ENCODE assay signal across 17 cellular contexts in the genomic region with DNA sequence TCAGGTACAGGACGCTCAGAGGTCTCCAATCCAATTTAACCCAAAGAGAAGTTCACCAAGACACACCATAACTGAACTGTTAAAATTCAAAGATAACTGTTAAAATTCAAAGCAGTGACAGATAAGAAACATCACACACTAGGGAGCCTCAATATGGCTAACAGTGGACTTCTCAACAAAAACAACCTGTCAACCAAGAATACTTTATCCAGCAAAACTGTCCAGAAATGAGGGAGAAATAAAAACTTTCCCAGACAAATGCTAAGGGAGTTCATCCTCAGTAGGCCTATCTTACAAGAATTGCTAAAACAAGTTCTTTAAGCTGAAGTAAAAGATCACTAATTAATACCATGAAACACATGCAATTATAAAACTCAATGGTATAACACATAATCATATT. TPM values are rescaled to one million over a fixed set of nuclear protein-coding genes. Genes with fewer than 3 reads are reported as not detected.
A peak's percentile ranks its signal among the peaks of the same experiment; 100 is the strongest.
DNase-seq lines count a peak whose midpoint lies in the region; ATAC-seq, FAIRE-seq and TF ChIP-seq lines count a peak whose summit lies in the region.
"Had no signal": no experiment of that assay in that cellular context is flagged by ENCODE, and none has a peak within 500 bp of the region (broad histone marks: within the 10 kb centered on the region; RNA-seq: fewer than 3 reads in every experiment).

No MANE protein-coding gene starts in this region.

- H3K9me3 Mint-ChIP-seq in endodermal cell, result peaks cover 21% of the 10 kb centered on the region

- no peak overlapping the region for H3K27ac Mint-ChIP-seq in endodermal cell
- H3K27ac Mint-ChIP-seq: HFFc6 had no signal

- CTCF ChIA-PET in HEK293 (lab: Yijun Ruan, JAX), result interaction anchor here (0.6 kb wide), 1 partner anchor 22 kb away, joined by 3 read pairs; no protein-coding TSS in a partner anchor

- H3K4me3 ChIP-seq in HEK293 (ENCODE audit: low read depth, low read length) (no peak overlapping the region), endodermal cell (ENCODE audit: low read length) (peak overlapping the region; percentile 0)
- H3K4me3 ChIP-seq: HAP-1, K562 had no signal

- no peaks in the 10 kb centered on the region for H3K4me1 ChIP-seq in HEK293 (ENCODE audit: control insufficient read depth, insufficient read depth, low read length)
- H3K4me1 ChIP-seq in endodermal cell (ENCODE audit: control insufficient read depth, insufficient read depth, low read length), result no peaks in the 10 kb centered on the region
- H3K4me1 ChIP-seq: BE2C, HAP-1 had no signal

- FAIRE-seq in G401.6 (lab: Jason Lieb, UNC), result peak; percentile 19
- FAIRE-seq: K562 had no signal

- no peak overlapping the region for H3K27ac ChIP-seq in HEK293 (ENCODE audit: extremely low read depth, low read depth, low read length)
- H3K27ac ChIP-seq in endodermal cell (ENCODE audit: low read depth, low read length), result no peak overlapping the region
- H3K27ac ChIP-seq: C4-2B, HL-60 had no signal

- H3K36me3 Mint-ChIP-seq in endodermal cell (ENCODE audit: low read depth), result peaks cover 73% of the 10 kb centered on the region

- WGBS in endodermal cell (ENCODE audit: insufficient coverage in 1 of 2, insufficient read length in 1 of 2), 2 experiments, result 86% methylated on average over 1 of the region's 1 CpG; no CpG with 5 or more reads in 1 of the 2 experiments

- peaks cover 6 to 61% of the 10 kb centered on the region in 2 experiments for H3K36me3 ChIP-seq in HEK293 (ENCODE audit: control insufficient read depth in 2 of 2, insufficient read depth in 1 of 2, low read length in 2 of 2)
- H3K36me3 ChIP-seq in endodermal cell (ENCODE audit: control insufficient read depth, insufficient read depth, low read length), result peaks cover 81% of the 10 kb centered on the region

- H3K27me3 ChIP-seq in endodermal cell (ENCODE audit: control insufficient read depth, insufficient read depth, low read length, poor library complexity, severe bottlenecking), result no peaks in the 10 kb centered on the region
- H3K27me3 ChIP-seq: BE2C had no signal

- no peaks in the 10 kb centered on the region for H3K4me1 Mint-ChIP-seq in endodermal cell
- H3K4me1 Mint-ChIP-seq: CD4-positive, alpha-beta memory T cell had no signal

- H3K9ac ChIP-seq in endodermal cell (ENCODE audit: extremely low read depth, low read length, poor library complexity, severe bottlenecking), result no peak overlapping the region

- H3K27me3 Mint-ChIP-seq in endodermal cell (ENCODE audit: insufficient read depth), result no peaks in the 10 kb centered on the region
- H3K27me3 Mint-ChIP-seq: CD4-positive, alpha-beta memory T cell had no signal

- DNase-seq in endodermal cell (no peak), left kidney (ENCODE audit: low read depth, low spot score) (peak; percentile 33), NCI-H82 (lab: John Stamatoyannopoulos, UW) (no peak)
- DNase-seq: BE2C; CD4-positive, alpha-beta memory T cell; DMS79; GOT3; HFFc6 had no signal

- no peaks in the 10 kb centered on the region for H3K9me3 ChIP-seq in HEK293 (ENCODE audit: control insufficient read depth, insufficient read depth, low read depth, low read length)
- H3K9me3 ChIP-seq in endodermal cell (ENCODE audit: control insufficient read depth, low read length), result peaks cover 34% of the 10 kb centered on the region
- H3K9me3 ChIP-seq: BE2C, HAP-1 had no signal

- POLR2A ChIA-PET in HEK293 (lab: Yijun Ruan, JAX), result no interaction called here

- TF ChIP-seq CTCF in HEK293 (tag by site-specific recombination; IDR thresholded peaks at IDR 0.05), result no peak
- TF ChIP-seq CTCF in endodermal cell (conservative IDR thresholded peaks at IDR 0.05), result no peak

- ATAC-seq in GM18511 (IDR thresholded peaks at IDR 0.05; ENCODE audit: unreplicated experiment) (no peak), SK-N-SH treated with all-trans-retinoic acid at 6 μM for 48 hours (no peak)
- ATAC-seq: K562 had no signal

- H3K4me3 Mint-ChIP-seq in endodermal cell, result no peak overlapping the region
- H3K4me3 Mint-ChIP-seq: HFFc6 had no signal

TF ChIP-seq in HEK293, 187 proteins besides CTCF, POLR2A, EP300 and RAD21:
- TF ChIP-seq SETDB1 (IDR thresholded peaks at IDR 0.05; ENCODE audit: insufficient read length, low read length) (peak; percentile 97), GLI2 (tag by site-specific recombination; IDR thresholded peaks at IDR 0.05; ENCODE audit: borderline replicate concordance, low read depth) (no peak), TRIM28 (IDR thresholded peaks at IDR 0.05; ENCODE audit: borderline replicate concordance, low read length) (0 out of 2 replicates have a peak, but pooled peaks have one; percentile 47)
- TF ChIP-seq, protein P1, sequence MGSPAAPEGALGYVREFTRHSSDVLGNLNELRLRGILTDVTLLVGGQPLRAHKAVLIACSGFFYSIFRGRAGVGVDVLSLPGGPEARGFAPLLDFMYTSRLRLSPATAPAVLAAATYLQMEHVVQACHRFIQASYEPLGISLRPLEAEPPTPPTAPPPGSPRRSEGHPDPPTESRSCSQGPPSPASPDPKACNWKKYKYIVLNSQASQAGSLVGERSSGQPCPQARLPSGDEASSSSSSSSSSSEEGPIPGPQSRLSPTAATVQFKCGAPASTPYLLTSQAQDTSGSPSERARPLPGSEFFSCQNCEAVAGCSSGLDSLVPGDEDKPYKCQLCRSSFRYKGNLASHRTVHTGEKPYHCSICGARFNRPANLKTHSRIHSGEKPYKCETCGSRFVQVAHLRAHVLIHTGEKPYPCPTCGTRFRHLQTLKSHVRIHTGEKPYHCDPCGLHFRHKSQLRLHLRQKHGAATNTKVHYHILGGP (tag by site-specific recombination; IDR thresholded peaks at IDR 0.05), result no peak

TF ChIP-seq in SK-N-SH treated with all-trans-retinoic acid at 6 μM for 48 hours, 23 proteins besides CTCF, POLR2A, EP300 and RAD21:
- no peak for TF ChIP-seq BACH2 (CRISPR knock-in tag; IDR thresholded peaks at IDR 0.05; ENCODE audit: borderline replicate concordance)
- TF ChIP-seq, protein P2, sequence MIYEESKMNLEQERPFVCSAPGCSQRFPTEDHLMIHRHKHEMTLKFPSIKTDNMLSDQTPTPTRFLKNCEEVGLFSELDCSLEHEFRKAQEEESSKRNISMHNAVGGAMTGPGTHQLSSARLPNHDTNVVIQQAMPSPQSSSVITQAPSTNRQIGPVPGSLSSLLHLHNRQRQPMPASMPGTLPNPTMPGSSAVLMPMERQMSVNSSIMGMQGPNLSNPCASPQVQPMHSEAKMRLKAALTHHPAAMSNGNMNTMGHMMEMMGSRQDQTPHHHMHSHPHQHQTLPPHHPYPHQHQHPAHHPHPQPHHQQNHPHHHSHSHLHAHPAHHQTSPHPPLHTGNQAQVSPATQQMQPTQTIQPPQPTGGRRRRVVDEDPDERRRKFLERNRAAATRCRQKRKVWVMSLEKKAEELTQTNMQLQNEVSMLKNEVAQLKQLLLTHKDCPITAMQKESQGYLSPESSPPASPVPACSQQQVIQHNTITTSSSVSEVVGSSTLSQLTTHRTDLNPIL (CRISPR knock-in tag; IDR thresholded peaks at IDR 0.05; ENCODE audit: low read depth), result no peak
- TF ChIP-seq, protein P3, sequence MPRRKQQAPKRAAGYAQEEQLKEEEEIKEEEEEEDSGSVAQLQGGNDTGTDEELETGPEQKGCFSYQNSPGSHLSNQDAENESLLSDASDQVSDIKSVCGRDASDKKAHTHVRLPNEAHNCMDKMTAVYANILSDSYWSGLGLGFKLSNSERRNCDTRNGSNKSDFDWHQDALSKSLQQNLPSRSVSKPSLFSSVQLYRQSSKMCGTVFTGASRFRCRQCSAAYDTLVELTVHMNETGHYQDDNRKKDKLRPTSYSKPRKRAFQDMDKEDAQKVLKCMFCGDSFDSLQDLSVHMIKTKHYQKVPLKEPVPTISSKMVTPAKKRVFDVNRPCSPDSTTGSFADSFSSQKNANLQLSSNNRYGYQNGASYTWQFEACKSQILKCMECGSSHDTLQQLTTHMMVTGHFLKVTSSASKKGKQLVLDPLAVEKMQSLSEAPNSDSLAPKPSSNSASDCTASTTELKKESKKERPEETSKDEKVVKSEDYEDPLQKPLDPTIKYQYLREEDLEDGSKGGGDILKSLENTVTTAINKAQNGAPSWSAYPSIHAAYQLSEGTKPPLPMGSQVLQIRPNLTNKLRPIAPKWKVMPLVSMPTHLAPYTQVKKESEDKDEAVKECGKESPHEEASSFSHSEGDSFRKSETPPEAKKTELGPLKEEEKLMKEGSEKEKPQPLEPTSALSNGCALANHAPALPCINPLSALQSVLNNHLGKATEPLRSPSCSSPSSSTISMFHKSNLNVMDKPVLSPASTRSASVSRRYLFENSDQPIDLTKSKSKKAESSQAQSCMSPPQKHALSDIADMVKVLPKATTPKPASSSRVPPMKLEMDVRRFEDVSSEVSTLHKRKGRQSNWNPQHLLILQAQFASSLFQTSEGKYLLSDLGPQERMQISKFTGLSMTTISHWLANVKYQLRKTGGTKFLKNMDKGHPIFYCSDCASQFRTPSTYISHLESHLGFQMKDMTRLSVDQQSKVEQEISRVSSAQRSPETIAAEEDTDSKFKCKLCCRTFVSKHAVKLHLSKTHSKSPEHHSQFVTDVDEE (CRISPR knock-in tag; IDR thresholded peaks at IDR 0.05), result no peak
- no peak for TF ChIP-seq RARB (CRISPR knock-in tag; IDR thresholded peaks at IDR 0.05)
- TF ChIP-seq GLIS3 (CRISPR knock-in tag; IDR thresholded peaks at IDR 0.05), result no peak
- TF ChIP-seq TCF4 (CRISPR knock-in tag; IDR thresholded peaks at IDR 0.05; ENCODE audit: borderline replicate concordance), result no peak
- TF ChIP-seq, protein P4, sequence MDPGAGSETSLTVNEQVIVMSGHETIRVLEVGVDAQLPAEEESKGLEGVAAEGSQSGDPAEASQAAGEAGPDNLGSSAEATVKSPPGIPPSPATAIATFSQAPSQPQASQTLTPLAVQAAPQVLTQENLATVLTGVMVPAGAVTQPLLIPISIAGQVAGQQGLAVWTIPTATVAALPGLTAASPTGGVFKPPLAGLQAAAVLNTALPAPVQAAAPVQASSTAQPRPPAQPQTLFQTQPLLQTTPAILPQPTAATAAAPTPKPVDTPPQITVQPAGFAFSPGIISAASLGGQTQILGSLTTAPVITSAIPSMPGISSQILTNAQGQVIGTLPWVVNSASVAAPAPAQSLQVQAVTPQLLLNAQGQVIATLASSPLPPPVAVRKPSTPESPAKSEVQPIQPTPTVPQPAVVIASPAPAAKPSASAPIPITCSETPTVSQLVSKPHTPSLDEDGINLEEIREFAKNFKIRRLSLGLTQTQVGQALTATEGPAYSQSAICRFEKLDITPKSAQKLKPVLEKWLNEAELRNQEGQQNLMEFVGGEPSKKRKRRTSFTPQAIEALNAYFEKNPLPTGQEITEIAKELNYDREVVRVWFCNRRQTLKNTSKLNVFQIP (CRISPR knock-in tag; IDR thresholded peaks at IDR 0.05; ENCODE audit: borderline replicate concordance, low read depth), result no peak
- TF ChIP-seq ZC3H10 (CRISPR knock-in tag; IDR thresholded peaks at IDR 0.05), result no peak
- no peak for TF ChIP-seq ESRRG (CRISPR knock-in tag; IDR thresholded peaks at IDR 0.05)
- no peak for TF ChIP-seq ZNF70 (CRISPR knock-in tag; IDR thresholded peaks at IDR 0.05)

RNA-seq across cellular contexts. Expression of gene MYLK, which starts 36.3 kb away (rescaled TPM):
- total RNA-seq in endodermal cell, result 1 to 10 TPM; 4.7 to 6.6 TPM
- polyA plus RNA-seq in endodermal cell (2013, experiment 1 of 2), result 9.0 TPM
- polyA plus RNA-seq in endodermal cell (2013, experiment 2 of 2), result 9.1 TPM
- total RNA-seq: CD4-positive, alpha-beta memory T cell; G401 had no signal

RNA-seq across cellular contexts. Expression of gene CCDC14, which starts 40.6 kb away (rescaled TPM):
- 10 to 100 TPM; 88.3 to 99.4 TPM for total RNA-seq in endodermal cell
- 121 TPM for polyA plus RNA-seq in endodermal cell (2013, experiment 1 of 2)
- polyA plus RNA-seq in endodermal cell (2013, experiment 2 of 2), result 111 TPM
